Comparison of ENCODE assay signal across 15 cellular contexts in genomic region chr9:130003943-130004552, GRCh38. TPM values are rescaled to one million over a fixed set of nuclear protein-coding genes. Genes with fewer than 3 reads are reported as not detected.
DNase-seq lines count a peak whose midpoint lies in the region; ATAC-seq and TF ChIP-seq lines count a peak whose summit lies in the region.
"Had no signal": no experiment of that assay in that cellular context is flagged by ENCODE, and none has a peak within 500 bp of the region (broad histone marks: within the 10 kb centered on the region; RNA-seq: fewer than 3 reads in every experiment).

No MANE protein-coding gene starts in this region.

- POLR2A ChIA-PET in activated B cell treated with CpG ODN at 0.5 μM for 24 hours (lab: Charles Lee) = interaction anchor here (0.7 to 17.1 kb wide), 6 partner anchors 12 to 119 kb away, joined by 3 to 455 read pairs (median 10); no protein-coding TSS in a partner anchor

- intact Hi-C loops in activated B cell treated with CpG ODN at 0.5 μM for 24 hours (cut with micrococcal nuclease) = no loop called here

- TF ChIP-seq CTCF in activated B cell treated with CpG ODN at 0.5 μM for 24 hours (IDR thresholded peaks at IDR 0.05) = no peak

- H3K9me3 Mint-ChIP-seq in activated B cell treated with CpG ODN at 0.5 μM for 24 hours (no peaks in the 10 kb centered on the region), immature natural killer cell (no peaks in the 10 kb centered on the region)
- H3K9me3 Mint-ChIP-seq: neural progenitor cell had no signal

- no peaks in the 10 kb centered on the region for H3K27me3 Mint-ChIP-seq in activated B cell treated with CpG ODN at 0.5 μM for 24 hours
- H3K27me3 Mint-ChIP-seq in immature natural killer cell (ENCODE audit: low read depth in 3 of 3) = peaks cover 0 to 7% (median 3%) of the 10 kb centered on the region in 3 donors

- H3K27me3 ChIP-seq in stomach smooth muscle (ENCODE audit: control insufficient read depth in 1 of 2, insufficient read depth in 2 of 2, low read length in 2 of 2) = no peaks in the 10 kb centered on the region
- H3K27me3 ChIP-seq: neural progenitor cell, stomach, vagina had no signal

- no peak overlapping the region for H3K4me3 ChIP-seq in stomach smooth muscle (ENCODE audit: low read length in 2 of 2)
- H3K4me3 ChIP-seq: neural progenitor cell, stomach, vagina had no signal

- DNase-seq in activated effector memory CD4-positive, alpha-beta T cell treated with anti-CD3 and anti-CD28 coated beads, Interleukin-2, amount 50 U/mL, for 16 hours = peak; percentile 47
- DNase-seq in activated effector memory CD4-positive, alpha-beta T cell treated with Interleukin-2 at 50 U/mL for 16 hours = no peak
- DNase-seq in activated B cell treated with CpG ODN at 0.5 μM for 24 hours (no peak), immature natural killer cell (no peak), NCI-H1417 (lab: John Stamatoyannopoulos, UW) (no peak), NCI-H1694 (lab: John Stamatoyannopoulos, UW) (no peak), OCI-M2 (lab: John Stamatoyannopoulos, UW; ENCODE audit: unreplicated experiment) (no peak)
- DNase-seq: COR-L47, islet precursor cell, mesenchymal stem cell, NCI-H226, stomach had no signal

- H3K27ac Mint-ChIP-seq in activated B cell treated with CpG ODN at 0.5 μM for 24 hours (peak overlapping the region; percentile 71), immature natural killer cell (peak overlapping the region; percentile 72 to 89 (median 84))
- H3K27ac Mint-ChIP-seq: neural progenitor cell had no signal

- ATAC-seq in activated B cell treated with CpG ODN at 0.5 μM for 24 hours (ENCODE audit: low read depth) = no peak

- CTCF ChIA-PET in activated B cell treated with CpG ODN at 0.5 μM for 24 hours (lab: Charles Lee) = no interaction called here

- peak overlapping the region; percentile 24 for H3K27ac ChIP-seq in stomach smooth muscle (ENCODE audit: low read length)
- H3K27ac ChIP-seq: neural progenitor cell, vagina had no signal

- peaks cover 85% of the 10 kb centered on the region for H3K4me1 Mint-ChIP-seq in activated B cell treated with CpG ODN at 0.5 μM for 24 hours
- H3K4me1 Mint-ChIP-seq in immature natural killer cell = peaks cover 81 to 89% of the 10 kb centered on the region in 2 donors

- H3K9ac ChIP-seq in stomach smooth muscle (ENCODE audit: low read length in 2 of 2) = no peak overlapping the region
- H3K9ac ChIP-seq: neural progenitor cell had no signal

- H3K36me3 Mint-ChIP-seq in activated B cell treated with CpG ODN at 0.5 μM for 24 hours (ENCODE audit: low read depth) (peaks cover 66% of the 10 kb centered on the region), immature natural killer cell (peaks cover 0 to 6% (median 0%) of the 10 kb centered on the region in 3 donors)

- no peaks in the 10 kb centered on the region for H3K9me3 ChIP-seq in stomach smooth muscle (ENCODE audit: control insufficient read depth in 2 of 2, low read length in 2 of 2)
- H3K9me3 ChIP-seq: stomach, vagina had no signal

- H3K4me3 Mint-ChIP-seq in activated B cell treated with CpG ODN at 0.5 μM for 24 hours (peak overlapping the region; percentile 4), immature natural killer cell (peak overlapping the region; percentile 17 to 54 (median 30))
- H3K4me3 Mint-ChIP-seq: neural progenitor cell had no signal

- H3K36me3 ChIP-seq in stomach smooth muscle (ENCODE audit: control insufficient read depth in 2 of 2, insufficient read depth in 2 of 2, low read length in 2 of 2) = peaks cover 0 to 2% of the 10 kb centered on the region in 2 donors
- H3K36me3 ChIP-seq: neural progenitor cell, vagina had no signal

- H3K4me1 ChIP-seq in stomach smooth muscle (ENCODE audit: control insufficient read depth, insufficient read depth, low read length) = no peaks in the 10 kb centered on the region
- H3K4me1 ChIP-seq: neural progenitor cell had no signal

RNA-seq across cellular contexts. Expression of gene FNBP1, which starts 38.9 kb away (rescaled TPM):
- total RNA-seq in activated B cell treated with CpG ODN at 0.5 μM for 24 hours = 454 and 501 TPM in 2 replicates
- polyA plus RNA-seq in immature natural killer cell = 100 to 1,000 TPM; 113 to 136 (median 135) TPM

RNA-seq across cellular contexts. Expression of gene GPR107, which starts 49.7 kb away (rescaled TPM):
- 17.7 and 19.6 TPM in 2 replicates for total RNA-seq in activated B cell treated with CpG ODN at 0.5 μM for 24 hours
- polyA plus RNA-seq in immature natural killer cell = 1 to 10 TPM; 3.4 to 9.5 (median 5.9) TPM
